Comparison of ENCODE assay signal across 2 cellular contexts in genomic region chr6:53892707-53893106, GRCh38.
TF ChIP-seq lines count a peak whose summit lies in the region.

No MANE protein-coding gene starts in this region.

TF ChIP-seq in IMR-90, 13 proteins besides CTCF, POLR2A, EP300 and RAD21 (continued from another document):
- TF ChIP-seq ELK1 (IDR thresholded peaks at IDR 0.05; ENCODE audit: borderline replicate concordance, low read depth, low read length), result no peak

TF ChIP-seq in GM23338, 12 proteins besides CTCF, POLR2A, EP300 and RAD21 (continued from another document):
- TF ChIP-seq, protein P1, sequence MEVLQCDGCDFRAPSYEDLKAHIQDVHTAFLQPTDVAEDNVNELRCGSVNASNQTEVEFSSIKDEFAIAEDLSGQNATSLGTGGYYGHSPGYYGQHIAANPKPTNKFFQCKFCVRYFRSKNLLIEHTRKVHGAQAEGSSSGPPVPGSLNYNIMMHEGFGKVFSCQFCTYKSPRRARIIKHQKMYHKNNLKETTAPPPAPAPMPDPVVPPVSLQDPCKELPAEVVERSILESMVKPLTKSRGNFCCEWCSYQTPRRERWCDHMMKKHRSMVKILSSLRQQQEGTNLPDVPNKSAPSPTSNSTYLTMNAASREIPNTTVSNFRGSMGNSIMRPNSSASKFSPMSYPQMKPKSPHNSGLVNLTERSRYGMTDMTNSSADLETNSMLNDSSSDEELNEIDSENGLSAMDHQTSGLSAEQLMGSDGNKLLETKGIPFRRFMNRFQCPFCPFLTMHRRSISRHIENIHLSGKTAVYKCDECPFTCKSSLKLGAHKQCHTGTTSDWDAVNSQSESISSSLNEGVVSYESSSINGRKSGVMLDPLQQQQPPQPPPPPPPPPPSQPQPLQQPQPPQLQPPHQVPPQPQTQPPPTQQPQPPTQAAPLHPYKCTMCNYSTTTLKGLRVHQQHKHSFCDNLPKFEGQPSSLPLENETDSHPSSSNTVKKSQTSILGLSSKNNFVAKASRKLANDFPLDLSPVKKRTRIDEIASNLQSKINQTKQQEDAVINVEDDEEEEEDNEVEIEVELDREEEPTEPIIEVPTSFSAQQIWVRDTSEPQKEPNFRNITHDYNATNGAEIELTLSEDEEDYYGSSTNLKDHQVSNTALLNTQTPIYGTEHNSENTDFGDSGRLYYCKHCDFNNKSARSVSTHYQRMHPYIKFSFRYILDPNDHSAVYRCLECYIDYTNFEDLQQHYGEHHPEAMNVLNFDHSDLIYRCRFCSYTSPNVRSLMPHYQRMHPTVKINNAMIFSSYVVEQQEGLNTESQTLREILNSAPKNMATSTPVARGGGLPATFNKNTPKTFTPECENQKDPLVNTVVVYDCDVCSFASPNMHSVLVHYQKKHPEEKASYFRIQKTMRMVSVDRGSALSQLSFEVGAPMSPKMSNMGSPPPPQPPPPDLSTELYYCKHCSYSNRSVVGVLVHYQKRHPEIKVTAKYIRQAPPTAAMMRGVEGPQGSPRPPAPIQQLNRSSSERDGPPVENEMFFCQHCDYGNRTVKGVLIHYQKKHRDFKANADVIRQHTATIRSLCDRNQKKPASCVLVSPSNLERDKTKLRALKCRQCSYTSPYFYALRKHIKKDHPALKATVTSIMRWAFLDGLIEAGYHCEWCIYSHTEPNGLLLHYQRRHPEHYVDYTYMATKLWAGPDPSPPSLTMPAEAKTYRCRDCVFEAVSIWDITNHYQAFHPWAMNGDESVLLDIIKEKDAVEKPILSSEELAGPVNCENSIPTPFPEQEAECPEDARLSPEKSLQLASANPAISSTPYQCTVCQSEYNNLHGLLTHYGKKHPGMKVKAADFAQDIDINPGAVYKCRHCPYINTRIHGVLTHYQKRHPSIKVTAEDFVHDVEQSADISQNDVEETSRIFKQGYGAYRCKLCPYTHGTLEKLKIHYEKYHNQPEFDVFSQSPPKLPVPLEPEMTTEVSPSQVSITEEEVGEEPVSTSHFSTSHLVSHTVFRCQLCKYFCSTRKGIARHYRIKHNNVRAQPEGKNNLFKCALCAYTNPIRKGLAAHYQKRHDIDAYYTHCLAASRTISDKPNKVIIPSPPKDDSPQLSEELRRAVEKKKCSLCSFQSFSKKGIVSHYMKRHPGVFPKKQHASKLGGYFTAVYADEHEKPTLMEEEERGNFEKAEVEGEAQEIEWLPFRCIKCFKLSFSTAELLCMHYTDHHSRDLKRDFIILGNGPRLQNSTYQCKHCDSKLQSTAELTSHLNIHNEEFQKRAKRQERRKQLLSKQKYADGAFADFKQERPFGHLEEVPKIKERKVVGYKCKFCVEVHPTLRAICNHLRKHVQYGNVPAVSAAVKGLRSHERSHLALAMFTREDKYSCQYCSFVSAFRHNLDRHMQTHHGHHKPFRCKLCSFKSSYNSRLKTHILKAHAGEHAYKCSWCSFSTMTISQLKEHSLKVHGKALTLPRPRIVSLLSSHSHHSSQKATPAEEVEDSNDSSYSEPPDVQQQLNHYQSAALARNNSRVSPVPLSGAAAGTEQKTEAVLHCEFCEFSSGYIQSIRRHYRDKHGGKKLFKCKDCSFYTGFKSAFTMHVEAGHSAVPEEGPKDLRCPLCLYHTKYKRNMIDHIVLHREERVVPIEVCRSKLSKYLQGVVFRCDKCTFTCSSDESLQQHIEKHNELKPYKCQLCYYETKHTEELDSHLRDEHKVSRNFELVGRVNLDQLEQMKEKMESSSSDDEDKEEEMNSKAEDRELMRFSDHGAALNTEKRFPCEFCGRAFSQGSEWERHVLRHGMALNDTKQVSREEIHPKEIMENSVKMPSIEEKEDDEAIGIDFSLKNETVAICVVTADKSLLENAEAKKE (CRISPR knock-in tag; IDR thresholded peaks at IDR 0.05), result no peak
- no peak for TF ChIP-seq POLR2AphosphoS5 (IDR thresholded peaks at IDR 0.05; ENCODE audit: low read depth)
- TF ChIP-seq ZNF114 (CRISPR knock-in tag; IDR thresholded peaks at IDR 0.05), result no peak
- TF ChIP-seq EZH2phosphoT487 (IDR thresholded peaks at IDR 0.05; ENCODE audit: unreplicated experiment), result no peak
- TF ChIP-seq ZNF331 (CRISPR knock-in tag; IDR thresholded peaks at IDR 0.05; ENCODE audit: low read depth), result no peak
- no peak for TF ChIP-seq CREB1 (CRISPR knock-in tag; IDR thresholded peaks at IDR 0.05; ENCODE audit: low read depth)
- no peak for TF ChIP-seq ETS1 (IDR thresholded peaks at IDR 0.05)
- TF ChIP-seq REST (IDR thresholded peaks at IDR 0.05; ENCODE audit: unreplicated experiment), result no peak
